1 cellular context compared by ENCODE assay signal in the genomic region with DNA sequence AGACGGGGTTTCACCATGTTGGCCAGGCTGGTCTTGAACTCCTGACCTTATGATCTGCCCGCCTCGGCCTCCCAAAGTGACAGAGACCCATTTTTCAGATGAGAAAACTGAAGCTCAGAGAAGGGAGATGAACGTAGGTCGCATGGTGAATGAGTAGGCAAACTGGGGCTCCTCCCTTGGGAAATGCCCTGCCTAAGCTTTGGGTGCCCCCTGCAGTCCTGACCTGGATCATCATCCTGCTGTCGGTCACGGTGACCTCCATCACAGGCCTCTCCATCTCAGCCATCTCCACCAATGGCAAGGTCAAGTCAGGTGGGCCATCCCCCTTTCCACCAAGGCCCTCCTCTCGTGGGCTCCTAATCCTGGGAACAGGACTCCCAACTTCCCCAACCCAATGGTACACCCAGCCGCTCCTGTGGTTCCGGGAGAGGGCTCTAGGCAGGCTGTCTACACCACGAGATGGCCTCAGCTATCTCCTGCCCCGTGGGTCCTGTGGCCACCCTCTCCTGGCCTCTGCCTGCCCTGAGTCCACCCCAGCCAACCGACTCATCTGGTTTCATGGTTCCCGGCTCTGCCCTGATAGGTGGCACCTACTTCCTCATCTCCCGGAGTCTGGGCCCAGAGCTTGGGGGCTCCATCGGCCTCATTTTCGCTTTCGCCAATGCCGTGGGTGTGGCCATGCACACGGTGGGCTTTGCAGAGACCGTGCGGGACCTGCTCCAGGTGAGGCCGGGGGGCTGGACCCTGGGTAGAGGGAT.
TF ChIP-seq lines count a peak whose summit lies in the region.

No MANE protein-coding gene starts in this region.

TF ChIP-seq in K562, 482 proteins besides CTCF, POLR2A, EP300 and RAD21 (continued from another document and continues in another):
- TF ChIP-seq C11orf30 (IDR thresholded peaks at IDR 0.05; ENCODE audit: low read depth), result peak; percentile 70
- TF ChIP-seq, protein P1, sequence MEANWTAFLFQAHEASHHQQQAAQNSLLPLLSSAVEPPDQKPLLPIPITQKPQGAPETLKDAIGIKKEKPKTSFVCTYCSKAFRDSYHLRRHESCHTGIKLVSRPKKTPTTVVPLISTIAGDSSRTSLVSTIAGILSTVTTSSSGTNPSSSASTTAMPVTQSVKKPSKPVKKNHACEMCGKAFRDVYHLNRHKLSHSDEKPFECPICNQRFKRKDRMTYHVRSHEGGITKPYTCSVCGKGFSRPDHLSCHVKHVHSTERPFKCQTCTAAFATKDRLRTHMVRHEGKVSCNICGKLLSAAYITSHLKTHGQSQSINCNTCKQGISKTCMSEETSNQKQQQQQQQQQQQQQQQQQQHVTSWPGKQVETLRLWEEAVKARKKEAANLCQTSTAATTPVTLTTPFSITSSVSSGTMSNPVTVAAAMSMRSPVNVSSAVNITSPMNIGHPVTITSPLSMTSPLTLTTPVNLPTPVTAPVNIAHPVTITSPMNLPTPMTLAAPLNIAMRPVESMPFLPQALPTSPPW (CRISPR knock-in tag; IDR thresholded peaks at IDR 0.05), result no peak
- TF ChIP-seq RBM25 (IDR thresholded peaks at IDR 0.05; ENCODE audit: low read depth, low read length, severe bottlenecking), result peak; percentile 39
- TF ChIP-seq, protein P2, sequence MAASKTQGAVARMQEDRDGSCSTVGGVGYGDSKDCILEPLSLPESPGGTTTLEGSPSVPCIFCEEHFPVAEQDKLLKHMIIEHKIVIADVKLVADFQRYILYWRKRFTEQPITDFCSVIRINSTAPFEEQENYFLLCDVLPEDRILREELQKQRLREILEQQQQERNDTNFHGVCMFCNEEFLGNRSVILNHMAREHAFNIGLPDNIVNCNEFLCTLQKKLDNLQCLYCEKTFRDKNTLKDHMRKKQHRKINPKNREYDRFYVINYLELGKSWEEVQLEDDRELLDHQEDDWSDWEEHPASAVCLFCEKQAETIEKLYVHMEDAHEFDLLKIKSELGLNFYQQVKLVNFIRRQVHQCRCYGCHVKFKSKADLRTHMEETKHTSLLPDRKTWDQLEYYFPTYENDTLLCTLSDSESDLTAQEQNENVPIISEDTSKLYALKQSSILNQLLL (CRISPR knock-in tag; IDR thresholded peaks at IDR 0.05; ENCODE audit: borderline replicate concordance), result no peak
- peak; percentile 84; the same call in 1 of the 2 replicates for TF ChIP-seq CTBP1 (IDR thresholded peaks at IDR 0.05; ENCODE audit: borderline replicate concordance)
- peak; percentile 95 for TF ChIP-seq BCOR (IDR thresholded peaks at IDR 0.05)
- TF ChIP-seq, protein P3, sequence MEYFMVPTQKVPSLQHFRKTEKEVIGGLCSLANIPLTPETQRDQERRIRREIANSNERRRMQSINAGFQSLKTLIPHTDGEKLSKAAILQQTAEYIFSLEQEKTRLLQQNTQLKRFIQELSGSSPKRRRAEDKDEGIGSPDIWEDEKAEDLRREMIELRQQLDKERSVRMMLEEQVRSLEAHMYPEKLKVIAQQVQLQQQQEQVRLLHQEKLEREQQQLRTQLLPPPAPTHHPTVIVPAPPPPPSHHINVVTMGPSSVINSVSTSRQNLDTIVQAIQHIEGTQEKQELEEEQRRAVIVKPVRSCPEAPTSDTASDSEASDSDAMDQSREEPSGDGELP (CRISPR knock-in tag; IDR thresholded peaks at IDR 0.05; ENCODE audit: borderline replicate concordance), result peak; percentile 50; the same call in 1 of the 2 replicates
- TF ChIP-seq, protein P4, sequence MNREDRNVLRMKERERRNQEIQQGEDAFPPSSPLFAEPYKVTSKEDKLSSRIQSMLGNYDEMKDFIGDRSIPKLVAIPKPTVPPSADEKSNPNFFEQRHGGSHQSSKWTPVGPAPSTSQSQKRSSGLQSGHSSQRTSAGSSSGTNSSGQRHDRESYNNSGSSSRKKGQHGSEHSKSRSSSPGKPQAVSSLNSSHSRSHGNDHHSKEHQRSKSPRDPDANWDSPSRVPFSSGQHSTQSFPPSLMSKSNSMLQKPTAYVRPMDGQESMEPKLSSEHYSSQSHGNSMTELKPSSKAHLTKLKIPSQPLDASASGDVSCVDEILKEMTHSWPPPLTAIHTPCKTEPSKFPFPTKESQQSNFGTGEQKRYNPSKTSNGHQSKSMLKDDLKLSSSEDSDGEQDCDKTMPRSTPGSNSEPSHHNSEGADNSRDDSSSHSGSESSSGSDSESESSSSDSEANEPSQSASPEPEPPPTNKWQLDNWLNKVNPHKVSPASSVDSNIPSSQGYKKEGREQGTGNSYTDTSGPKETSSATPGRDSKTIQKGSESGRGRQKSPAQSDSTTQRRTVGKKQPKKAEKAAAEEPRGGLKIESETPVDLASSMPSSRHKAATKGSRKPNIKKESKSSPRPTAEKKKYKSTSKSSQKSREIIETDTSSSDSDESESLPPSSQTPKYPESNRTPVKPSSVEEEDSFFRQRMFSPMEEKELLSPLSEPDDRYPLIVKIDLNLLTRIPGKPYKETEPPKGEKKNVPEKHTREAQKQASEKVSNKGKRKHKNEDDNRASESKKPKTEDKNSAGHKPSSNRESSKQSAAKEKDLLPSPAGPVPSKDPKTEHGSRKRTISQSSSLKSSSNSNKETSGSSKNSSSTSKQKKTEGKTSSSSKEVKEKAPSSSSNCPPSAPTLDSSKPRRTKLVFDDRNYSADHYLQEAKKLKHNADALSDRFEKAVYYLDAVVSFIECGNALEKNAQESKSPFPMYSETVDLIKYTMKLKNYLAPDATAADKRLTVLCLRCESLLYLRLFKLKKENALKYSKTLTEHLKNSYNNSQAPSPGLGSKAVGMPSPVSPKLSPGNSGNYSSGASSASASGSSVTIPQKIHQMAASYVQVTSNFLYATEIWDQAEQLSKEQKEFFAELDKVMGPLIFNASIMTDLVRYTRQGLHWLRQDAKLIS (CRISPR knock-in tag; IDR thresholded peaks at IDR 0.05), result no peak
- no peak for TF ChIP-seq FOS (IDR thresholded peaks at IDR 0.05; ENCODE audit: extremely low read depth, insufficient read length)
- peak; percentile 91 for TF ChIP-seq NFE2 (IDR thresholded peaks at IDR 0.05; ENCODE audit: low read depth)
- peak; percentile 76 to 84 for TF ChIP-seq KDM1A (IDR thresholded peaks at IDR 0.05)
- TF ChIP-seq U2AF2 (optimal IDR thresholded peaks at IDR 0.05; ENCODE audit: low read depth, low read length), result no peak
- TF ChIP-seq, protein P5, sequence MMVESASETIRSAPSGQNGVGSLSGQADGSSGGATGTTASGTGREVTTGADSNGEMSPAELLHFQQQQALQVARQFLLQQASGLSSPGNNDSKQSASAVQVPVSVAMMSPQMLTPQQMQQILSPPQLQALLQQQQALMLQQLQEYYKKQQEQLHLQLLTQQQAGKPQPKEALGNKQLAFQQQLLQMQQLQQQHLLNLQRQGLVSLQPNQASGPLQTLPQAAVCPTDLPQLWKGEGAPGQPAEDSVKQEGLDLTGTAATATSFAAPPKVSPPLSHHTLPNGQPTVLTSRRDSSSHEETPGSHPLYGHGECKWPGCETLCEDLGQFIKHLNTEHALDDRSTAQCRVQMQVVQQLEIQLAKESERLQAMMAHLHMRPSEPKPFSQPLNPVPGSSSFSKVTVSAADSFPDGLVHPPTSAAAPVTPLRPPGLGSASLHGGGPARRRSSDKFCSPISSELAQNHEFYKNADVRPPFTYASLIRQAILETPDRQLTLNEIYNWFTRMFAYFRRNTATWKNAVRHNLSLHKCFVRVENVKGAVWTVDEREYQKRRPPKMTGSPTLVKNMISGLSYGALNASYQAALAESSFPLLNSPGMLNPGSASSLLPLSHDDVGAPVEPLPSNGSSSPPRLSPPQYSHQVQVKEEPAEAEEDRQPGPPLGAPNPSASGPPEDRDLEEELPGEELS (CRISPR knock-in tag; IDR thresholded peaks at IDR 0.05; ENCODE audit: borderline replicate concordance), result no peak
- TF ChIP-seq PHF20 (IDR thresholded peaks at IDR 0.05; ENCODE audit: partially characterized antibody), result peak; percentile 48
- TF ChIP-seq SMC3 (conservative IDR thresholded peaks at IDR 0.05; ENCODE audit: insufficient read depth, low read depth, low read length), result 0 out of 2 replicates have a peak, but pooled peaks have one; percentile 31
- TF ChIP-seq ATF1 (CRISPR knock-in tag; IDR thresholded peaks at IDR 0.05), result no peak
- peak; percentile 49; the same call in 1 of the 2 replicates for TF ChIP-seq ATF1 (tag; IDR thresholded peaks at IDR 0.05)
- peak; percentile 62 for TF ChIP-seq CREM (IDR thresholded peaks at IDR 0.05; ENCODE audit: low read depth)
- TF ChIP-seq, protein P6, sequence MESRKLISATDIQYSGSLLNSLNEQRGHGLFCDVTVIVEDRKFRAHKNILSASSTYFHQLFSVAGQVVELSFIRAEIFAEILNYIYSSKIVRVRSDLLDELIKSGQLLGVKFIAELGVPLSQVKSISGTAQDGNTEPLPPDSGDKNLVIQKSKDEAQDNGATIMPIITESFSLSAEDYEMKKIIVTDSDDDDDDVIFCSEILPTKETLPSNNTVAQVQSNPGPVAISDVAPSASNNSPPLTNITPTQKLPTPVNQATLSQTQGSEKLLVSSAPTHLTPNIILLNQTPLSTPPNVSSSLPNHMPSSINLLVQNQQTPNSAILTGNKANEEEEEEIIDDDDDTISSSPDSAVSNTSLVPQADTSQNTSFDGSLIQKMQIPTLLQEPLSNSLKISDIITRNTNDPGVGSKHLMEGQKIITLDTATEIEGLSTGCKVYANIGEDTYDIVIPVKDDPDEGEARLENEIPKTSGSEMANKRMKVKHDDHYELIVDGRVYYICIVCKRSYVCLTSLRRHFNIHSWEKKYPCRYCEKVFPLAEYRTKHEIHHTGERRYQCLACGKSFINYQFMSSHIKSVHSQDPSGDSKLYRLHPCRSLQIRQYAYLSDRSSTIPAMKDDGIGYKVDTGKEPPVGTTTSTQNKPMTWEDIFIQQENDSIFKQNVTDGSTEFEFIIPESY (CRISPR knock-in tag; IDR thresholded peaks at IDR 0.05), result no peak
- TF ChIP-seq CBX3 (IDR thresholded peaks at IDR 0.05; ENCODE audit: borderline replicate concordance in 1 of 2, low read length in 2 of 2), result 0 out of 3 replicates have a peak, but pooled peaks of 1 of the 2 experiments have one; percentile 46
- TF ChIP-seq ZNF668 (CRISPR knock-in tag; IDR thresholded peaks at IDR 0.05), result no peak
- TF ChIP-seq ZNF316 (IDR thresholded peaks at IDR 0.05), result peak; percentile 67
- peak; percentile 96 for TF ChIP-seq ESRRA (IDR thresholded peaks at IDR 0.05; ENCODE audit: borderline replicate concordance, low read depth)
- no peak for TF ChIP-seq ZNF785 (CRISPR knock-in tag; IDR thresholded peaks at IDR 0.05)
- TF ChIP-seq HDAC2 (IDR thresholded peaks at IDR 0.05), result peak; percentile 84; the same call in 1 of the 2 replicates
- TF ChIP-seq ATF7 (IDR thresholded peaks at IDR 0.05), result peak; percentile 33
- TF ChIP-seq TCF3 (CRISPR knock-in tag; IDR thresholded peaks at IDR 0.05), result no peak
- TF ChIP-seq, protein P7, sequence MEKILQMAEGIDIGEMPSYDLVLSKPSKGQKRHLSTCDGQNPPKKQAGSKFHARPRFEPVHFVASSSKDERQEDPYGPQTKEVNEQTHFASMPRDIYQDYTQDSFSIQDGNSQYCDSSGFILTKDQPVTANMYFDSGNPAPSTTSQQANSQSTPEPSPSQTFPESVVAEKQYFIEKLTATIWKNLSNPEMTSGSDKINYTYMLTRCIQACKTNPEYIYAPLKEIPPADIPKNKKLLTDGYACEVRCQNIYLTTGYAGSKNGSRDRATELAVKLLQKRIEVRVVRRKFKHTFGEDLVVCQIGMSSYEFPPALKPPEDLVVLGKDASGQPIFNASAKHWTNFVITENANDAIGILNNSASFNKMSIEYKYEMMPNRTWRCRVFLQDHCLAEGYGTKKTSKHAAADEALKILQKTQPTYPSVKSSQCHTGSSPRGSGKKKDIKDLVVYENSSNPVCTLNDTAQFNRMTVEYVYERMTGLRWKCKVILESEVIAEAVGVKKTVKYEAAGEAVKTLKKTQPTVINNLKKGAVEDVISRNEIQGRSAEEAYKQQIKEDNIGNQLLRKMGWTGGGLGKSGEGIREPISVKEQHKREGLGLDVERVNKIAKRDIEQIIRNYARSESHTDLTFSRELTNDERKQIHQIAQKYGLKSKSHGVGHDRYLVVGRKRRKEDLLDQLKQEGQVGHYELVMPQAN (IDR thresholded peaks at IDR 0.05; ENCODE audit: borderline replicate concordance), result no peak
- TF ChIP-seq JUND (IDR thresholded peaks at IDR 0.05; ENCODE audit: borderline replicate concordance, low read depth, low read length), result 0 out of 2 replicates have a peak, but pooled peaks have one; percentile 22
- no peak; the same call in 2 of the 3 replicates for TF ChIP-seq JUND (tag; IDR thresholded peaks at IDR 0.05; ENCODE audit: borderline replicate concordance, low read depth, low read length)
- TF ChIP-seq RCOR1 (IDR thresholded peaks at IDR 0.05; ENCODE audit: borderline replicate concordance in 1 of 2, low read depth in 2 of 2, low read length in 2 of 2), result peak in 1 of 2 experiments; percentile 82; a peak in 2 of 4 replicates
- TF ChIP-seq SMARCA5 (IDR thresholded peaks at IDR 0.05), result peak; percentile 95
- TF ChIP-seq NR2C1 (IDR thresholded peaks at IDR 0.05), result no peak
- 0 out of 2 replicates have a peak, but pooled peaks have one; percentile 31 for TF ChIP-seq NR2C1 (tag; IDR thresholded peaks at IDR 0.05)
- TF ChIP-seq MAFK (IDR thresholded peaks at IDR 0.05; ENCODE audit: low read length), result peak; percentile 55
- peak; percentile 19 for TF ChIP-seq MEIS2 (IDR thresholded peaks at IDR 0.05; ENCODE audit: partially characterized antibody)
- TF ChIP-seq MAFG (tag; conservative IDR thresholded peaks at IDR 0.05), result peak; percentile 82
- TF ChIP-seq E2F3 (CRISPR knock-in tag; IDR thresholded peaks at IDR 0.05), result no peak
- TF ChIP-seq FOXJ3 (CRISPR knock-in tag; IDR thresholded peaks at IDR 0.05), result no peak
- peak; percentile 63 for TF ChIP-seq DPF2 (IDR thresholded peaks at IDR 0.05)
- no peak for TF ChIP-seq CBX2 (IDR thresholded peaks at IDR 0.05; ENCODE audit: insufficient read depth, low read length, poor library complexity, severe bottlenecking)
- no peak for TF ChIP-seq NUFIP1 (IDR thresholded peaks at IDR 0.05; ENCODE audit: partially characterized antibody)
- no peak; the same call in 1 of the 2 replicates for TF ChIP-seq RB1 (IDR thresholded peaks at IDR 0.05; ENCODE audit: low read depth)
- TF ChIP-seq, protein P8, sequence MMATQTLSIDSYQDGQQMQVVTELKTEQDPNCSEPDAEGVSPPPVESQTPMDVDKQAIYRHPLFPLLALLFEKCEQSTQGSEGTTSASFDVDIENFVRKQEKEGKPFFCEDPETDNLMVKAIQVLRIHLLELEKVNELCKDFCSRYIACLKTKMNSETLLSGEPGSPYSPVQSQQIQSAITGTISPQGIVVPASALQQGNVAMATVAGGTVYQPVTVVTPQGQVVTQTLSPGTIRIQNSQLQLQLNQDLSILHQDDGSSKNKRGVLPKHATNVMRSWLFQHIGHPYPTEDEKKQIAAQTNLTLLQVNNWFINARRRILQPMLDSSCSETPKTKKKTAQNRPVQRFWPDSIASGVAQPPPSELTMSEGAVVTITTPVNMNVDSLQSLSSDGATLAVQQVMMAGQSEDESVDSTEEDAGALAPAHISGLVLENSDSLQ (IDR thresholded peaks at IDR 0.05), result peak; percentile 71
